Comparison of ENCODE assay signal across 18 cellular contexts in the genomic region with DNA sequence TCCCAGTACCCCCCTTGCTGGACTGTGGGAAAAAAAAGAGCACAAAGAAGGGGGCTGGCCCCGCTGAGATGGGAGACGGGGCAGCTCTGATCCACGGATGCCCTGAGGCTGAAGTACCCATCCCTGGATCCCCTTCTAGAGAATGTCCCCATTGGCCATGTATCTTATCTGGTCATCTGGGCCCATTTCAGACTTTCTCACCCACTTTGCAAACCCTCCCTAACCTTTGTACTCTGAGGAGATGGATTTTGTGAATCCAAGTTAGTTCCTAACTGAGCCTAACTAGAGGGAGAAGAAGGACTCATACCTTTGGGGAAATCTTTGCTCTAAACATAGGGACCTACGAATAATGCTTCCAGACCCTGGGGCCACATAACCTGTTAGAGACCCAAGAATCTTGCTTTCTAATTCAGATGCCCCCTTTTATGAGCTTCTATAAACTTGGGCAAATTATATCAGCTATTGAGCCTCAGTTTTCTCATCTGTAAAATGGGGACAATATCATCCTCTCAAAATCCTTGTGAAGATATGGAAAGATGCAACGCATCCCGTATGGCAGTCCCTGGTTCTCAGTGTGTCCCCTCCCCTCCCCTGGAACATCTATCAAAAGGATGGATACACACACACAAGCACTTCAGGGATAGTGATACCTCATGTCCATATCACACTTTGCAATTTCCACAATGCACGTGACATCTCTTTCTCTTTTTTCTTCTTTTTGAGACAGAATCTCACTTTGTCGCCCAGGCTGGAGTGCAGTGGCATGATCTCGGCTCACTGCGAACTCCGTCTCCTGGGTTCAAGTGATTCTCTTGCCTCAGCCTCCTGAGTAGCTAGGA. TPM values are rescaled to one million over a fixed set of nuclear protein-coding genes. Genes with fewer than 3 reads are reported as not detected.
DNase-seq lines count a peak whose midpoint lies in the region; ATAC-seq and TF ChIP-seq lines count a peak whose summit lies in the region.
"Had no signal": no experiment of that assay in that cellular context is flagged by ENCODE, and none has a peak within 500 bp of the region (broad histone marks: within the 10 kb centered on the region; RNA-seq: fewer than 3 reads in every experiment).

No MANE protein-coding gene starts in this region.

- no peak overlapping the region for H2BK15ac ChIP-seq in mesendoderm (replicated peaks; ENCODE audit: low read depth)

- H3K56ac ChIP-seq in mesendoderm (ENCODE audit: low read length), result peak overlapping the region; percentile 56

- intact Hi-C loops in activated CD4-positive, alpha-beta T cell treated with anti-CD3 and anti-CD28 coated beads for 36 hours (cut with DNase I, micrococcal nuclease), result no loop called here

- CTCF ChIA-PET in activated CD4-positive, alpha-beta T cell treated with anti-CD3 and anti-CD28 coated beads for 36 hours (lab: Charles Lee), result interaction anchor here (0.6 kb wide), 1 partner anchor 232 kb away, joined by 3 read pairs; no protein-coding TSS in a partner anchor

- H3K9me3 ChIP-seq in smooth muscle cell (replicated peaks; ENCODE audit: low read depth), result no peaks in the 10 kb centered on the region
- H3K9me3 ChIP-seq: BE2C, Peyer's patch, SK-N-SH had no signal

- no peak overlapping the region for H2AFZ ChIP-seq in smooth muscle cell (ENCODE audit: low read depth)

- H3K27me3 Mint-ChIP-seq in HFFc6 (ENCODE audit: insufficient read depth), result peaks cover 7% of the 10 kb centered on the region
- peaks cover 8% of the 10 kb centered on the region for H3K27me3 Mint-ChIP-seq in brain
- peaks cover 16% of the 10 kb centered on the region for H3K27me3 Mint-ChIP-seq in activated CD4-positive, alpha-beta T cell treated with anti-CD3 and anti-CD28 coated beads for 36 hours
- peaks cover 1 to 12% (median 6%) of the 10 kb centered on the region in 3 donors for H3K27me3 Mint-ChIP-seq in immature natural killer cell (ENCODE audit: low read depth in 3 of 3)

- H3K4me3 Mint-ChIP-seq in HFFc6 (no peak overlapping the region), brain (peak overlapping the region in 1 of 5 experiments; percentile 14), immature natural killer cell (no peak overlapping the region)
- H3K4me3 Mint-ChIP-seq in activated CD4-positive, alpha-beta T cell treated with anti-CD3 and anti-CD28 coated beads for 36 hours, result no peak overlapping the region
- H3K4me3 Mint-ChIP-seq: CD8-positive, alpha-beta T cell had no signal

- no peak overlapping the region for H2AK5ac ChIP-seq in mesendoderm (ENCODE audit: low read length)

- no peak overlapping the region for H3K4me3 ChIP-seq in mesendoderm (ENCODE audit: low read length)
- no peak overlapping the region for H3K4me3 ChIP-seq in smooth muscle cell
- H3K4me3 ChIP-seq: Peyer's patch had no signal

- peak overlapping the region; percentile 22 for H3K4ac ChIP-seq in mesendoderm (ENCODE audit: low read depth, low read length)

- H3K36me3 ChIP-seq in mesendoderm (ENCODE audit: control insufficient read depth, insufficient read depth, low read length), result no peaks in the 10 kb centered on the region
- H3K36me3 ChIP-seq in smooth muscle cell (ENCODE audit: low read depth), result no peaks in the 10 kb centered on the region
- H3K36me3 ChIP-seq: BE2C, Peyer's patch had no signal

- H3K27ac Mint-ChIP-seq in HFFc6, result peak overlapping the region; percentile 95; the same call in 1 of the 2 replicates
- H3K27ac Mint-ChIP-seq in brain, result peak overlapping the region; percentile 53 to 98 (median 84)
- no peak overlapping the region for H3K27ac Mint-ChIP-seq in activated CD4-positive, alpha-beta T cell treated with anti-CD3 and anti-CD28 coated beads for 36 hours
- H3K27ac Mint-ChIP-seq in immature natural killer cell, result no peak overlapping the region
- H3K27ac Mint-ChIP-seq: CD8-positive, alpha-beta T cell had no signal

- H3K79me1 ChIP-seq in mesendoderm (ENCODE audit: low read length), result no peaks in the 10 kb centered on the region

- no peak for ATAC-seq in activated CD4-positive, alpha-beta T cell treated with anti-CD3 and anti-CD28 coated beads for 36 hours
- ATAC-seq in HG02759 (IDR thresholded peaks at IDR 0.05; ENCODE audit: unreplicated experiment), result no peak
- ATAC-seq: CD8-positive, alpha-beta T cell had no signal

- H3K79me2 ChIP-seq in mesendoderm (ENCODE audit: control insufficient read depth, insufficient read depth, low read length) (no peaks in the 10 kb centered on the region), smooth muscle cell (ENCODE audit: low read depth) (no peaks in the 10 kb centered on the region)

- H4K5ac ChIP-seq in mesendoderm (ENCODE audit: low read length), result no peak overlapping the region

- H4K8ac ChIP-seq in mesendoderm (ENCODE audit: low read depth, low read length), result no peak overlapping the region

- H3K27me3 ChIP-seq in mesendoderm (ENCODE audit: insufficient read depth, low read length, poor library complexity), result peaks cover 5% of the 10 kb centered on the region
- no peaks in the 10 kb centered on the region for H3K27me3 ChIP-seq in smooth muscle cell (ENCODE audit: low read depth)
- H3K27me3 ChIP-seq: BE2C, Peyer's patch had no signal

- H3K36me3 Mint-ChIP-seq in HFFc6 (ENCODE audit: low read depth), result no peaks in the 10 kb centered on the region
- no peaks in the 10 kb centered on the region for H3K36me3 Mint-ChIP-seq in brain
- H3K36me3 Mint-ChIP-seq in activated CD4-positive, alpha-beta T cell treated with anti-CD3 and anti-CD28 coated beads for 36 hours (ENCODE audit: low read depth), result no peaks in the 10 kb centered on the region
- H3K36me3 Mint-ChIP-seq in immature natural killer cell, result no peaks in the 10 kb centered on the region
- H3K36me3 Mint-ChIP-seq: CD8-positive, alpha-beta T cell had no signal

- TF ChIP-seq CTCF in HFFc6 (IDR thresholded peaks at IDR 0.05) (no peak), brain (conservative IDR thresholded peaks at IDR 0.05) (no peak), smooth muscle cell (IDR thresholded peaks at IDR 0.05; ENCODE audit: borderline replicate concordance, insufficient read depth, poor library complexity, severe bottlenecking) (no peak)

- no peaks in the 10 kb centered on the region for H4K20me1 ChIP-seq in smooth muscle cell (ENCODE audit: low read depth)

- H3K27ac ChIP-seq in mesendoderm (ENCODE audit: low read depth, low read length), result peak overlapping the region; percentile 25
- no peak overlapping the region for H3K27ac ChIP-seq in smooth muscle cell (ENCODE audit: low read depth)
- H3K27ac ChIP-seq: KMS-11, Peyer's patch had no signal

- WGBS in mesendoderm (ENCODE audit: extremely low coverage, insufficient coverage, low lambda C conversion rate), result no CpG with 5 or more reads among the region's 11 CpGs
- WGBS in smooth muscle cell (ENCODE audit: low lambda C conversion rate), result 78% methylated on average over 11 of the region's 11 CpGs

- H3K4me1 ChIP-seq in mesendoderm (ENCODE audit: control insufficient read depth, low read depth, low read length) (peaks cover 34% of the 10 kb centered on the region), smooth muscle cell (ENCODE audit: low read depth) (peaks cover 58% of the 10 kb centered on the region)
- H3K4me1 ChIP-seq: BE2C, Peyer's patch had no signal

- DNase-seq in HFFc6 (no peak), mesendoderm (peak; percentile 96), smooth muscle cell (lab: John Stamatoyannopoulos, UW; ENCODE audit: unreplicated experiment) (no peak), immature natural killer cell (no peak)
- no peak for DNase-seq in activated CD4-positive, alpha-beta T cell treated with anti-CD3 and anti-CD28 coated beads for 36 hours
- DNase-seq: BE2C; CD8-positive, alpha-beta T cell; MM.1S; NCI-H1105; NCI-H1694 treated with DMSO at 0.1 percent for 48 hours; NCI-H446 treated with DMSO at 0.1 percent for 48 hours; NCI-H748 treated with DMSO at 0.1 percent for 48 hours; Peyer's patch; Right ventricle myocardium superior; SK-N-SH had no signal

- POLR2A ChIA-PET in activated CD4-positive, alpha-beta T cell treated with anti-CD3 and anti-CD28 coated beads for 36 hours (lab: Charles Lee), result no interaction called here

- no peak overlapping the region for H2BK5ac ChIP-seq in mesendoderm (ENCODE audit: low read length)

- H3K4me1 Mint-ChIP-seq in HFFc6 (ENCODE audit: low read depth) (peaks cover 61% of the 10 kb centered on the region), brain (peaks cover 74% of the 10 kb centered on the region), immature natural killer cell (no peaks in the 10 kb centered on the region)
- H3K4me1 Mint-ChIP-seq in activated CD4-positive, alpha-beta T cell treated with anti-CD3 and anti-CD28 coated beads for 36 hours, result no peaks in the 10 kb centered on the region

- H3K9ac ChIP-seq in mesendoderm (ENCODE audit: low read length), result no peak overlapping the region
- no peak overlapping the region for H3K9ac ChIP-seq in smooth muscle cell (ENCODE audit: low read depth)
- H3K9ac ChIP-seq: KMS-11, SK-N-SH had no signal

- peak overlapping the region; percentile 81 for H3K18ac ChIP-seq in mesendoderm (ENCODE audit: low read length)

- peak overlapping the region; percentile 10 for H3K4me2 ChIP-seq in mesendoderm (ENCODE audit: low read length)
- peak overlapping the region; percentile 58 for H3K4me2 ChIP-seq in smooth muscle cell
- H3K4me2 ChIP-seq: KMS-11, SK-N-SH had no signal

- peaks cover 35% of the 10 kb centered on the region for H3F3A ChIP-seq in smooth muscle cell (ENCODE audit: low read depth)

- H3K9me3 Mint-ChIP-seq in HFFc6, result no peaks in the 10 kb centered on the region
- peaks cover 0 to 8% (median 2%) of the 10 kb centered on the region in 5 experiments for H3K9me3 Mint-ChIP-seq in brain
- no peaks in the 10 kb centered on the region for H3K9me3 Mint-ChIP-seq in activated CD4-positive, alpha-beta T cell treated with anti-CD3 and anti-CD28 coated beads for 36 hours (ENCODE audit: low read depth)
- no peaks in the 10 kb centered on the region for H3K9me3 Mint-ChIP-seq in immature natural killer cell
- H3K9me3 Mint-ChIP-seq: CD8-positive, alpha-beta T cell had no signal

- H3K23ac ChIP-seq in mesendoderm (ENCODE audit: low read length), result no peak overlapping the region

- H2BK120ac ChIP-seq in mesendoderm (ENCODE audit: low read depth, low read length), result no peak overlapping the region

RNA-seq across cellular contexts. Expression of gene FZD2, which starts 16.8 kb away (rescaled TPM):
- 100 to 1,000 TPM in 1 of 6 experiments, 10 to 100 TPM in 5; 76.4 to 103 (median 92.8) TPM for total RNA-seq in HFFc6 (2021; fragmentation: NEBNext Ultra II Directional; extraction: Animal tissue kit (Norgen Biotek cat#: 25700))
- polyA plus RNA-seq in brain (ENCODE audit: insufficient read depth, low read depth, low replicate concordance) (6.1 TPM), smooth muscle cell (31.3 and 33.7 TPM in 2 replicates), immature natural killer cell (1 to 10 TPM in 1 of 3 donors, under 1 TPM in 2; 0.56 to 3.3 (median 0.97) TPM)
- polyA plus RNA-seq in mesendoderm (2013, experiment 1 of 2), result 4.3 TPM
- 4.5 TPM for polyA plus RNA-seq in mesendoderm (2013, experiment 2 of 2)
- total RNA-seq in smooth muscle cell, result 19.8 and 29.7 TPM in 2 replicates
- total RNA-seq in activated CD4-positive, alpha-beta T cell treated with anti-CD3 and anti-CD28 coated beads for 36 hours, result under 1 TPM; 0.07 to 0.09 TPM
- total RNA-seq: CD8-positive, alpha-beta T cell had no signal

RNA-seq across cellular contexts. Expression of gene GPATCH8, which starts 37.3 kb away (rescaled TPM):
- total RNA-seq in HFFc6 (2021; fragmentation: NEBNext Ultra II Directional; extraction: Animal tissue kit (Norgen Biotek cat#: 25700)), result 10 to 100 TPM; 23.4 to 30.0 (median 27.1) TPM
- polyA plus RNA-seq in brain (ENCODE audit: insufficient read depth, low read depth, low replicate concordance), result 21.4 TPM
- polyA plus RNA-seq in mesendoderm (2013, experiment 1 of 2), result 27.3 TPM
- 27.6 TPM for polyA plus RNA-seq in mesendoderm (2013, experiment 2 of 2)
- 17.6 and 20.2 TPM in 2 replicates for total RNA-seq in smooth muscle cell
- 25.0 and 34.3 TPM in 2 replicates for polyA plus RNA-seq in smooth muscle cell
- total RNA-seq in activated CD4-positive, alpha-beta T cell treated with anti-CD3 and anti-CD28 coated beads for 36 hours, result 10 to 100 TPM; 39.6 to 43.2 TPM
- polyA plus RNA-seq in immature natural killer cell, result 100 to 1,000 TPM in 1 of 3 donors, 10 to 100 TPM in 2; 15.5 to 101 (median 22.1) TPM

Comparison
In these comparisons a context has a peak if more than half of its experiments do, and no peak if none do; other contexts are left out.
1. H3K27ac Mint-ChIP-seq: peak in HFFc6 (single experiment) and brain (5 of 5); none in activated CD4-positive, alpha-beta T cell treated with anti-CD3 and anti-CD28 coated beads for 36 hours (single experiment) and immature natural killer cell (0 of 6).
2. RNA of gene FZD2, which starts 16.8 kb away (total RNA-seq): 76.4 to 103 TPM in HFFc6 and 19.8 to 29.7 TPM in smooth muscle cell; 0.07 to 0.09 TPM in activated CD4-positive, alpha-beta T cell treated with anti-CD3 and anti-CD28 coated beads for 36 hours; every median in the first group is over 10 times any median in the second.